Comparison of ENCODE assay signal across 1 cellular context in the genomic region with DNA sequence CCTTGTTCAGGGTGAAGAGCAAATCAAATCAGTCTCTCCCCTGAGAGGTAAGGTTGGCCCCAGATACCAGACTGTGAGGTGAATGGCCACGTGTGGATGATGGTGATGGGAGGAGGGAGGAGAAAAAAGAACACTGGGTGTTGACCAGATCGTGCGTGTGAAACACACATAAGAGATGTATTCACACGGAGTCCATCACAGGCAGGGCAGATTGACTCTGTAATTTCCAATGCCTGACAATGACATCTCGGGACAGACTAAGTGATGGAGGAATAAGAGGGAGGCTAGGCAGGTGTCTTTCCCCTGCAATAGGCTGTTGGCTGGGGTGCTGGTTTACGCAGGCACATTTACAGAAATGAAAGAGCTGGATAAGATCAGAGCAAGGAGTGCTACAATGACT.
TF ChIP-seq lines count a peak whose summit lies in the region.

No MANE protein-coding gene starts in this region.

TF ChIP-seq in IMR-90, 13 proteins besides CTCF, POLR2A, EP300 and RAD21:
- TF ChIP-seq BHLHE40 (IDR thresholded peaks at IDR 0.05; ENCODE audit: low read depth, low read length) (no peak), CHD1 (IDR thresholded peaks at IDR 0.05; ENCODE audit: low read depth, low read length) (no peak), MAFK (IDR thresholded peaks at IDR 0.05; ENCODE audit: low read depth, low read length) (no peak), ELK1 (IDR thresholded peaks at IDR 0.05; ENCODE audit: borderline replicate concordance, low read depth, low read length) (no peak), RFX5 (IDR thresholded peaks at IDR 0.05; ENCODE audit: low read depth, low read length) (no peak), RCOR1 (IDR thresholded peaks at IDR 0.05; ENCODE audit: insufficient replicate concordance, low read length) (no peak), SMC3 (IDR thresholded peaks at IDR 0.05; ENCODE audit: low read depth, low read length) (no peak), NFE2L2 (IDR thresholded peaks at IDR 0.05; ENCODE audit: low read depth, low read length) (no peak), MAZ (IDR thresholded peaks at IDR 0.05; ENCODE audit: borderline replicate concordance, low read depth, low read length) (no peak), MXI1 (IDR thresholded peaks at IDR 0.05; ENCODE audit: borderline replicate concordance, low read depth, low read length) (no peak), CEBPB (IDR thresholded peaks at IDR 0.05; ENCODE audit: low read depth, low read length) (no peak), FOS (IDR thresholded peaks at IDR 0.05; ENCODE audit: low read depth, low read length) (no peak)
- TF ChIP-seq, protein P1, sequence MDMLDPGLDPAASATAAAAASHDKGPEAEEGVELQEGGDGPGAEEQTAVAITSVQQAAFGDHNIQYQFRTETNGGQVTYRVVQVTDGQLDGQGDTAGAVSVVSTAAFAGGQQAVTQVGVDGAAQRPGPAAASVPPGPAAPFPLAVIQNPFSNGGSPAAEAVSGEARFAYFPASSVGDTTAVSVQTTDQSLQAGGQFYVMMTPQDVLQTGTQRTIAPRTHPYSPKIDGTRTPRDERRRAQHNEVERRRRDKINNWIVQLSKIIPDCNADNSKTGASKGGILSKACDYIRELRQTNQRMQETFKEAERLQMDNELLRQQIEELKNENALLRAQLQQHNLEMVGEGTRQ (IDR thresholded peaks at IDR 0.05; ENCODE audit: low read depth, low read length): no peak
TF ChIP-seq in IMR-90: peak in this region for 0.
